In genomic region chr2:135839713-135840112, GRCh38 we compare ENCODE assay signal across 16 cellular contexts. TPM values are rescaled to one million over a fixed set of nuclear protein-coding genes. Genes with fewer than 3 reads are reported as not detected.
A peak's percentile ranks its signal among the peaks of the same experiment; 100 is the strongest.
DNase-seq lines count a peak whose midpoint lies in the region; ATAC-seq, FAIRE-seq and TF ChIP-seq lines count a peak whose summit lies in the region.
"Had no signal": no experiment of that assay in that cellular context is flagged by ENCODE, and none has a peak within 500 bp of the region (broad histone marks: within the 10 kb centered on the region; RNA-seq: fewer than 3 reads in every experiment).

No MANE protein-coding gene starts in this region.

- no peaks in the 10 kb centered on the region for H3F3A ChIP-seq in MM.1S (ENCODE audit: insufficient read depth, low read length)

- H3K27me3 ChIP-seq in gastroesophageal sphincter: no peaks in the 10 kb centered on the region
- H3K27me3 ChIP-seq in MM.1S (replicated peaks; ENCODE audit: insufficient read depth, low read length): no peaks in the 10 kb centered on the region

- peak; percentile 14 for FAIRE-seq in GM12892 (lab: Jason Lieb, UNC)
- FAIRE-seq: H1 had no signal

- DNase-seq in GM12892 (ENCODE audit: insufficient read length): no peak
- peak; percentile 69 for DNase-seq in skeletal muscle cell (ENCODE audit: low read depth)
- DNase-seq in G401 (ENCODE audit: low spot score): no peak
- no peak for DNase-seq in MM.1S
- no peak for DNase-seq in NCI-H446 treated with DMSO at 0.1 percent for 48 hours (lab: John Stamatoyannopoulos, UW)
- DNase-seq: activated naive CD4-positive, alpha-beta T cell treated with anti-CD3 and anti-CD28 coated beads, Interleukin-2, amount 10 ng/mL, durations not matched to agents 7 days and 5 days; DND-41; lower lobe of right lung; NCI-H187 had no signal

- H3K27ac ChIP-seq in gastroesophageal sphincter: peak overlapping the region in 1 of 4 donors; percentile 44
- H3K27ac ChIP-seq in MM.1S (ENCODE audit: low read length): no peak overlapping the region

- H3K9ac ChIP-seq in MM.1S (ENCODE audit: low read length): no peak overlapping the region

- H3K4me1 ChIP-seq in gastroesophageal sphincter (peaks cover 0 to 12% (median 0%) of the 10 kb centered on the region in 3 donors), MM.1S (ENCODE audit: low read length) (no peaks in the 10 kb centered on the region)

- H3K9me2 ChIP-seq in MM.1S (replicated peaks; ENCODE audit: insufficient read depth, low read length): no peaks in the 10 kb centered on the region

- H3K79me2 ChIP-seq in MM.1S (ENCODE audit: low read length): no peaks in the 10 kb centered on the region

- no peak overlapping the region for H3K4me3 ChIP-seq in gastroesophageal sphincter
- no peak overlapping the region for H3K4me3 ChIP-seq in skeletal muscle cell (ENCODE audit: low read depth, low read length)
- no peak overlapping the region for H3K4me3 ChIP-seq in MM.1S (ENCODE audit: low read length)
- H3K4me3 ChIP-seq: lower lobe of right lung had no signal

- TF ChIP-seq EP300 in gastroesophageal sphincter (IDR thresholded peaks at IDR 0.05): no peak

- H4K20me1 ChIP-seq in MM.1S (ENCODE audit: insufficient read depth, low read length): no peaks in the 10 kb centered on the region

- no peak for TF ChIP-seq CTCF in gastroesophageal sphincter (IDR thresholded peaks at IDR 0.05)
- TF ChIP-seq CTCF in MM.1S (IDR thresholded peaks at IDR 0.05; ENCODE audit: low read length): no peak

- H3K4me2 ChIP-seq in MM.1S (ENCODE audit: low read depth, low read length): no peak overlapping the region

- in situ Hi-C loops in G401 (cut with HindIII; ENCODE audit: low sequenced_read_pairs): no loop called here

- H3K36me3 ChIP-seq in gastroesophageal sphincter: peaks cover 5 to 29% of the 10 kb centered on the region in 2 donors
- peaks cover 12% of the 10 kb centered on the region; the same call in 1 of the 2 replicates for H3K36me3 ChIP-seq in MM.1S (replicated peaks; ENCODE audit: insufficient read depth, low read length)

- H2AFZ ChIP-seq in MM.1S (ENCODE audit: low read length): no peak overlapping the region

- H3K9me3 ChIP-seq in gastroesophageal sphincter (no peaks in the 10 kb centered on the region), MM.1S (replicated peaks; ENCODE audit: insufficient read depth, low read length) (no peaks in the 10 kb centered on the region)
- H3K9me3 ChIP-seq: lower lobe of right lung had no signal

- ATAC-seq in SK-N-SH treated with all-trans-retinoic acid at 6 μM for 48 hours (peak; percentile 97), gastroesophageal sphincter (peak; percentile 84), GM21528 (IDR thresholded peaks at IDR 0.05; ENCODE audit: low FRiP score, unreplicated experiment) (no peak)
- ATAC-seq: activated CD4-positive, CD25-positive, alpha-beta regulatory T cell treated with anti-CD3 and anti-CD28 coated beads, Interleukin-2, amount 50 U/mL, for 24 hours had no signal

- no peak for TF ChIP-seq POLR2A in GM12892 (IDR thresholded peaks at IDR 0.05; ENCODE audit: low read depth, low read length)
- no peak for TF ChIP-seq POLR2A in gastroesophageal sphincter (IDR thresholded peaks at IDR 0.05)

- WGBS in gastroesophageal sphincter (ENCODE audit: low coverage in 1 of 2), 2 donors: 24 to 36% methylated on average over 2 of the region's 2 CpGs

TF ChIP-seq in SK-N-SH treated with all-trans-retinoic acid at 6 μM for 48 hours, 23 proteins besides CTCF, POLR2A, EP300 and RAD21:
- no peak for TF ChIP-seq ZFP3 (CRISPR knock-in tag; IDR thresholded peaks at IDR 0.05)
- TF ChIP-seq ZC3H10 (CRISPR knock-in tag; IDR thresholded peaks at IDR 0.05): no peak
- TF ChIP-seq TCF4 (CRISPR knock-in tag; IDR thresholded peaks at IDR 0.05; ENCODE audit: borderline replicate concordance): peak; percentile 60; the same call in 1 of the 2 replicates
- no peak for TF ChIP-seq TOX (CRISPR knock-in tag; IDR thresholded peaks at IDR 0.05; ENCODE audit: borderline replicate concordance)
- TF ChIP-seq, protein P1, sequence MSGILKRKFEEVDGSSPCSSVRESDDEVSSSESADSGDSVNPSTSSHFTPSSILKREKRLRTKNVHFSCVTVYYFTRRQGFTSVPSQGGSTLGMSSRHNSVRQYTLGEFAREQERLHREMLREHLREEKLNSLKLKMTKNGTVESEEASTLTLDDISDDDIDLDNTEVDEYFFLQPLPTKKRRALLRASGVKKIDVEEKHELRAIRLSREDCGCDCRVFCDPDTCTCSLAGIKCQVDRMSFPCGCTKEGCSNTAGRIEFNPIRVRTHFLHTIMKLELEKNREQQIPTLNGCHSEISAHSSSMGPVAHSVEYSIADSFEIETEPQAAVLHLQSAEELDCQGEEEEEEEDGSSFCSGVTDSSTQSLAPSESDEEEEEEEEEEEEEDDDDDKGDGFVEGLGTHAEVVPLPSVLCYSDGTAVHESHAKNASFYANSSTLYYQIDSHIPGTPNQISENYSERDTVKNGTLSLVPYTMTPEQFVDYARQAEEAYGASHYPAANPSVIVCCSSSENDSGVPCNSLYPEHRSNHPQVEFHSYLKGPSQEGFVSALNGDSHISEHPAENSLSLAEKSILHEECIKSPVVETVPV (CRISPR knock-in tag; IDR thresholded peaks at IDR 0.05): no peak
- TF ChIP-seq ISL1 (CRISPR knock-in tag; IDR thresholded peaks at IDR 0.05): peak; percentile 37; the same call in 1 of the 2 replicates
- 0 out of 2 replicates have a peak, but pooled peaks have one; percentile 44 for TF ChIP-seq PPARA (CRISPR knock-in tag; IDR thresholded peaks at IDR 0.05; ENCODE audit: borderline replicate concordance)
- no peak for TF ChIP-seq PATZ1 (CRISPR knock-in tag; IDR thresholded peaks at IDR 0.05; ENCODE audit: borderline replicate concordance)

RNA-seq across cellular contexts. Expression of gene LCT, which starts 2.7 kb away (rescaled TPM):
- 0.04 TPM for polyA plus RNA-seq in GM12892 (2012; ENCODE audit: missing spikeins)
- total RNA-seq in gastroesophageal sphincter: not detected
- not detected in 2 replicates for total RNA-seq in G401 (2014; rRNA removed; shearing (Covaris generic))
- total RNA-seq: epithelial cell of proximal tubule, lower lobe of right lung, subcutaneous adipose tissue had no signal
- polyA plus RNA-seq: H1 had no signal

RNA-seq across cellular contexts. Expression of gene MCM6, which starts 36.5 kb away (rescaled TPM):
- 65.6 TPM for polyA plus RNA-seq in GM12892 (2012; ENCODE audit: missing spikeins)
- 10 to 100 TPM in 1 of 4 donors, 1 to 10 TPM in 3; 8.2 to 10.1 (median 9.8) TPM for total RNA-seq in gastroesophageal sphincter
- total RNA-seq in G401 (2014; rRNA removed; shearing (Covaris generic)): 72.6 and 95.4 TPM in 2 replicates
